In the genomic region with DNA sequence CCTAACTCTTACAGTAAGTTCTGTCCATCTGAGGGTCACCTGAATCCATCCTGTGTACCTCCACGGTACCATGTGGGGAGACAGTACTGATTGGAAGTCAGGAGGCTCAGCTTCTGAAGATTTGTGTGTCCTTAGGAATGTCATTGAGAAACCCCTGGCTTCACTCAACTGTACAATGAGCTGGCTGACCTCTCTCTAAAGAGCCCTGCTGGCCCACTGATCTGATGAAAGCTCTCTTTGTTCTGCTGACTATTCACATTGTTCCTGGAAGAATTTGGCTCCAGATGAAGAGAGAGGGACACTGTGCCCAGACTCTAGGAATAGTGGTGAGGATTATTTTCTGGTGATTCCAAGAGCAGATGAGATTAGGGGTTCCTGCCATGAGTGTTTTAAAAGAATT, we compare ENCODE assay signal across 1 cellular context.
TF ChIP-seq lines count a peak whose summit lies in the region.

No MANE protein-coding gene starts in this region.

TF ChIP-seq in H1, 55 proteins besides CTCF, POLR2A, EP300 and RAD21 (continued from another document):
- TF ChIP-seq, protein P1, sequence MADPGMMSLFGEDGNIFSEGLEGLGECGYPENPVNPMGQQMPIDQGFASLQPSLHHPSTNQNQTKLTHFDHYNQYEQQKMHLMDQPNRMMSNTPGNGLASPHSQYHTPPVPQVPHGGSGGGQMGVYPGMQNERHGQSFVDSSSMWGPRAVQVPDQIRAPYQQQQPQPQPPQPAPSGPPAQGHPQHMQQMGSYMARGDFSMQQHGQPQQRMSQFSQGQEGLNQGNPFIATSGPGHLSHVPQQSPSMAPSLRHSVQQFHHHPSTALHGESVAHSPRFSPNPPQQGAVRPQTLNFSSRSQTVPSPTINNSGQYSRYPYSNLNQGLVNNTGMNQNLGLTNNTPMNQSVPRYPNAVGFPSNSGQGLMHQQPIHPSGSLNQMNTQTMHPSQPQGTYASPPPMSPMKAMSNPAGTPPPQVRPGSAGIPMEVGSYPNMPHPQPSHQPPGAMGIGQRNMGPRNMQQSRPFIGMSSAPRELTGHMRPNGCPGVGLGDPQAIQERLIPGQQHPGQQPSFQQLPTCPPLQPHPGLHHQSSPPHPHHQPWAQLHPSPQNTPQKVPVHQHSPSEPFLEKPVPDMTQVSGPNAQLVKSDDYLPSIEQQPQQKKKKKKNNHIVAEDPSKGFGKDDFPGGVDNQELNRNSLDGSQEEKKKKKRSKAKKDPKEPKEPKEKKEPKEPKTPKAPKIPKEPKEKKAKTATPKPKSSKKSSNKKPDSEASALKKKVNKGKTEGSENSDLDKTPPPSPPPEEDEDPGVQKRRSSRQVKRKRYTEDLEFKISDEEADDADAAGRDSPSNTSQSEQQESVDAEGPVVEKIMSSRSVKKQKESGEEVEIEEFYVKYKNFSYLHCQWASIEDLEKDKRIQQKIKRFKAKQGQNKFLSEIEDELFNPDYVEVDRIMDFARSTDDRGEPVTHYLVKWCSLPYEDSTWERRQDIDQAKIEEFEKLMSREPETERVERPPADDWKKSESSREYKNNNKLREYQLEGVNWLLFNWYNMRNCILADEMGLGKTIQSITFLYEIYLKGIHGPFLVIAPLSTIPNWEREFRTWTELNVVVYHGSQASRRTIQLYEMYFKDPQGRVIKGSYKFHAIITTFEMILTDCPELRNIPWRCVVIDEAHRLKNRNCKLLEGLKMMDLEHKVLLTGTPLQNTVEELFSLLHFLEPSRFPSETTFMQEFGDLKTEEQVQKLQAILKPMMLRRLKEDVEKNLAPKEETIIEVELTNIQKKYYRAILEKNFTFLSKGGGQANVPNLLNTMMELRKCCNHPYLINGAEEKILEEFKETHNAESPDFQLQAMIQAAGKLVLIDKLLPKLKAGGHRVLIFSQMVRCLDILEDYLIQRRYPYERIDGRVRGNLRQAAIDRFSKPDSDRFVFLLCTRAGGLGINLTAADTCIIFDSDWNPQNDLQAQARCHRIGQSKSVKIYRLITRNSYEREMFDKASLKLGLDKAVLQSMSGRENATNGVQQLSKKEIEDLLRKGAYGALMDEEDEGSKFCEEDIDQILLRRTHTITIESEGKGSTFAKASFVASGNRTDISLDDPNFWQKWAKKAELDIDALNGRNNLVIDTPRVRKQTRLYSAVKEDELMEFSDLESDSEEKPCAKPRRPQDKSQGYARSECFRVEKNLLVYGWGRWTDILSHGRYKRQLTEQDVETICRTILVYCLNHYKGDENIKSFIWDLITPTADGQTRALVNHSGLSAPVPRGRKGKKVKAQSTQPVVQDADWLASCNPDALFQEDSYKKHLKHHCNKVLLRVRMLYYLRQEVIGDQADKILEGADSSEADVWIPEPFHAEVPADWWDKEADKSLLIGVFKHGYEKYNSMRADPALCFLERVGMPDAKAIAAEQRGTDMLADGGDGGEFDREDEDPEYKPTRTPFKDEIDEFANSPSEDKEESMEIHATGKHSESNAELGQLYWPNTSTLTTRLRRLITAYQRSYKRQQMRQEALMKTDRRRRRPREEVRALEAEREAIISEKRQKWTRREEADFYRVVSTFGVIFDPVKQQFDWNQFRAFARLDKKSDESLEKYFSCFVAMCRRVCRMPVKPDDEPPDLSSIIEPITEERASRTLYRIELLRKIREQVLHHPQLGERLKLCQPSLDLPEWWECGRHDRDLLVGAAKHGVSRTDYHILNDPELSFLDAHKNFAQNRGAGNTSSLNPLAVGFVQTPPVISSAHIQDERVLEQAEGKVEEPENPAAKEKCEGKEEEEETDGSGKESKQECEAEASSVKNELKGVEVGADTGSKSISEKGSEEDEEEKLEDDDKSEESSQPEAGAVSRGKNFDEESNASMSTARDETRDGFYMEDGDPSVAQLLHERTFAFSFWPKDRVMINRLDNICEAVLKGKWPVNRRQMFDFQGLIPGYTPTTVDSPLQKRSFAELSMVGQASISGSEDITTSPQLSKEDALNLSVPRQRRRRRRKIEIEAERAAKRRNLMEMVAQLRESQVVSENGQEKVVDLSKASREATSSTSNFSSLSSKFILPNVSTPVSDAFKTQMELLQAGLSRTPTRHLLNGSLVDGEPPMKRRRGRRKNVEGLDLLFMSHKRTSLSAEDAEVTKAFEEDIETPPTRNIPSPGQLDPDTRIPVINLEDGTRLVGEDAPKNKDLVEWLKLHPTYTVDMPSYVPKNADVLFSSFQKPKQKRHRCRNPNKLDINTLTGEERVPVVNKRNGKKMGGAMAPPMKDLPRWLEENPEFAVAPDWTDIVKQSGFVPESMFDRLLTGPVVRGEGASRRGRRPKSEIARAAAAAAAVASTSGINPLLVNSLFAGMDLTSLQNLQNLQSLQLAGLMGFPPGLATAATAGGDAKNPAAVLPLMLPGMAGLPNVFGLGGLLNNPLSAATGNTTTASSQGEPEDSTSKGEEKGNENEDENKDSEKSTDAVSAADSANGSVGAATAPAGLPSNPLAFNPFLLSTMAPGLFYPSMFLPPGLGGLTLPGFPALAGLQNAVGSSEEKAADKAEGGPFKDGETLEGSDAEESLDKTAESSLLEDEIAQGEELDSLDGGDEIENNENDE (IDR thresholded peaks at IDR 0.05; ENCODE audit: insufficient replicate concordance, low read length), result no peak
- TF ChIP-seq FOSL1 (IDR thresholded peaks at IDR 0.05; ENCODE audit: insufficient read depth, low read depth, low read length), result no peak
- no peak for TF ChIP-seq BACH1 (IDR thresholded peaks at IDR 0.05; ENCODE audit: low read length)
